In genomic region chr1:12407050-12407961, GRCh38 we compare ENCODE assay signal across 8 cellular contexts.
A peak's percentile ranks its signal among the peaks of the same experiment; 100 is the strongest.
DNase-seq lines count a peak whose midpoint lies in the region; TF ChIP-seq lines count a peak whose summit lies in the region.

No MANE protein-coding gene starts in this region.

- H3K4me3 Mint-ChIP-seq in type B pancreatic cell: peak overlapping the region; percentile 3

- H3K27ac Mint-ChIP-seq in type B pancreatic cell: no peak overlapping the region

- H3K4me3 ChIP-seq in AG10803 (ENCODE audit: low read length) (no peak overlapping the region), liver (ENCODE audit: low read depth in 1 of 3, low read length in 3 of 3) (no peak overlapping the region)

- peaks cover 6 to 34% (median 26%) of the 10 kb centered on the region in 4 donors for H3K4me1 ChIP-seq in liver (ENCODE audit: control insufficient read depth in 4 of 4, insufficient read depth in 4 of 4, low read length in 3 of 4)

- WGBS in liver: 48% methylated on average over 8 of the region's 8 CpGs

- H3K27ac ChIP-seq in liver (ENCODE audit: low read depth in 1 of 2, low read length in 2 of 2): peak overlapping the region; percentile 58 to 61

- H3K36me3 ChIP-seq in liver (ENCODE audit: control insufficient read depth in 4 of 4, insufficient read depth in 3 of 4, low read depth in 1 of 4, low read length in 3 of 4): peaks cover 0 to 15% (median 12%) of the 10 kb centered on the region in 4 donors

- H3K27me3 Mint-ChIP-seq in type B pancreatic cell: no peaks in the 10 kb centered on the region

- TF ChIP-seq CTCF in AG10803 (conservative IDR thresholded peaks at IDR 0.05; ENCODE audit: low read length) (peak; percentile 61), liver (IDR thresholded peaks at IDR 0.05; ENCODE audit: low read depth, low read length, missing input control) (peak; percentile 45), type B pancreatic cell (conservative IDR thresholded peaks at IDR 0.05) (peak; percentile 30)

- peak; percentile 82 to 84 for TF ChIP-seq RAD21 in liver (IDR thresholded peaks at IDR 0.05)

- no peaks in the 10 kb centered on the region for H3K27me3 ChIP-seq in liver (ENCODE audit: control insufficient read depth in 4 of 4, insufficient read depth in 4 of 4, low read length in 3 of 4)

- peaks cover 14% of the 10 kb centered on the region for H3K9me3 Mint-ChIP-seq in type B pancreatic cell

- peaks cover 54% of the 10 kb centered on the region for H3K4me1 Mint-ChIP-seq in type B pancreatic cell (ENCODE audit: unreplicated experiment)

- peak; percentile 80 for DNase-seq in AG10803 (ENCODE audit: low read depth)
- DNase-seq in HPDE6-E6E7 (ENCODE audit: extremely low spot score): peak; percentile 33
- DNase-seq in T47D (ENCODE audit: low read depth in 1 of 2, low spot score in 1 of 2): peak; percentile 16 to 35
- DNase-seq in type B pancreatic cell (ENCODE audit: extremely low spot score, unreplicated experiment): no peak
- DNase-seq in SIG-M5 treated with dmso at 0.1 percent for 504 hours (lab: John Stamatoyannopoulos, UW; ENCODE audit: unreplicated experiment): no peak
- DNase-seq in NCI-H1694 treated with DMSO at 0.1 percent for 48 hours (lab: John Stamatoyannopoulos, UW): no peak
- DNase-seq in NCI-H2171 treated with DMSO at 0.1 percent for 48 hours (lab: John Stamatoyannopoulos, UW): no peak

- in situ Hi-C loops in T47D (cut with HindIII; ENCODE audit: low pct_unique_long_range_greater_than_20kb, low sequenced_read_pairs): no loop called here

- H3K9me3 ChIP-seq in liver (ENCODE audit: control insufficient read depth in 4 of 4, low read length in 3 of 4): no peaks in the 10 kb centered on the region

- peaks cover 48% of the 10 kb centered on the region for H3K36me3 Mint-ChIP-seq in type B pancreatic cell

- H3K9ac ChIP-seq in liver (ENCODE audit: low read depth in 1 of 2, low read length in 2 of 2): peak overlapping the region in 1 of 2 donors; percentile 6

TF ChIP-seq in liver, 16 proteins besides CTCF, POLR2A, EP300 and RAD21:
- TF ChIP-seq REST (IDR thresholded peaks at IDR 0.05) (no peak), HNF4A (conservative IDR thresholded peaks at IDR 0.05) (peak in 1 of 2 donors; percentile 15), TAF1 (conservative IDR thresholded peaks at IDR 0.05) (no peak), JUND (IDR thresholded peaks at IDR 0.05) (peak in 1 of 2 donors; percentile 21), SP1 (IDR thresholded peaks at IDR 0.05) (no peak), YY1 (IDR thresholded peaks at IDR 0.05) (no peak), EGR1 (IDR thresholded peaks at IDR 0.05; ENCODE audit: low read depth in 2 of 2) (no peak), HNF4G (IDR thresholded peaks at IDR 0.05) (no peak), MAX (IDR thresholded peaks at IDR 0.05) (peak; percentile 10), FOXA2 (IDR thresholded peaks at IDR 0.05) (no peak)

Comparison
In these comparisons a context has a peak if more than half of its experiments do, and no peak if none do; other contexts are left out.
1. DNase-seq: peak in AG10803 (single experiment), HPDE6-E6E7 (single experiment) and T47D (2 of 2); none in type B pancreatic cell (single experiment), SIG-M5 treated with dmso at 0.1 percent for 504 hours (single experiment), NCI-H1694 treated with DMSO at 0.1 percent for 48 hours (single experiment) and NCI-H2171 treated with DMSO at 0.1 percent for 48 hours (single experiment).
2. Peak in every context shown above with its lines, with median percentiles within 50 percentile points of each other: CTCF ChIP-seq.